Comparison of ENCODE assay signal across 9 cellular contexts in genomic region chr13:98653471-98653985, GRCh38.
DNase-seq lines count a peak whose midpoint lies in the region; ATAC-seq and TF ChIP-seq lines count a peak whose summit lies in the region.
"Had no signal": no experiment of that assay in that cellular context is flagged by ENCODE, and none has a peak within 500 bp of the region (broad histone marks: within the 10 kb centered on the region; RNA-seq: fewer than 3 reads in every experiment).

No MANE protein-coding gene starts in this region.

- H3K4me3 ChIP-seq in mesenchymal stem cell (ENCODE audit: insufficient read depth in 1 of 2, low read depth in 1 of 2, low read length in 2 of 2): no peak overlapping the region

- no peaks in the 10 kb centered on the region for H3K36me3 ChIP-seq in mesenchymal stem cell (ENCODE audit: control insufficient read depth in 1 of 2, insufficient read depth in 2 of 2, low read depth in 1 of 2, low read length in 2 of 2)

- H3K9me3 ChIP-seq in CD4-positive, alpha-beta T cell (ENCODE audit: control insufficient read depth, low read length): no peaks in the 10 kb centered on the region
- no peaks in the 10 kb centered on the region for H3K9me3 ChIP-seq in mesenchymal stem cell (ENCODE audit: control insufficient read depth, low read length)

- TF ChIP-seq CTCF in CD4-positive, alpha-beta T cell (IDR thresholded peaks at IDR 0.05): peak; percentile 94
- peak; percentile 93 for TF ChIP-seq CTCF in activated CD8-positive, alpha-beta T cell treated with anti-CD3 and anti-CD28 coated beads for 36 hours (IDR thresholded peaks at IDR 0.05)

- POLR2A ChIA-PET in CD4-positive, alpha-beta T cell (lab: Charles Lee): interaction anchor here (0.8 to 1.4 kb wide), 4 partner anchors 134 to 208 kb away, joined by 3 to 11 read pairs (median 4); no protein-coding TSS in a partner anchor
- POLR2A ChIA-PET in activated CD8-positive, alpha-beta T cell treated with anti-CD3 and anti-CD28 coated beads for 36 hours (lab: Charles Lee): interaction anchor here (0.7 to 0.9 kb wide), 2 partner anchors 89 to 152 kb away, joined by 3 read pairs; no protein-coding TSS in a partner anchor

- H2AFZ ChIP-seq in mesenchymal stem cell (ENCODE audit: low read depth, low read length): no peak overlapping the region

- no peak overlapping the region for H3K14ac ChIP-seq in mesenchymal stem cell (ENCODE audit: low read length in 2 of 2)

- no peaks in the 10 kb centered on the region for H3K27me3 ChIP-seq in CD4-positive, alpha-beta T cell (ENCODE audit: control insufficient read depth, insufficient read depth, low read length)
- peaks cover 0 to 4% of the 10 kb centered on the region in 2 experiments for H3K27me3 ChIP-seq in mesenchymal stem cell (ENCODE audit: control insufficient read depth in 1 of 2, insufficient read depth in 1 of 2, low read length in 2 of 2)

- 36% methylated on average over 9 of the region's 9 CpGs for WGBS in mesenchymal stem cell

- H3K79me1 ChIP-seq in mesenchymal stem cell (replicated peaks; ENCODE audit: low read length, poor library complexity, severe bottlenecking): no peaks in the 10 kb centered on the region

- intact Hi-C loops in CD4-positive, alpha-beta T cell (cut with DNase I, micrococcal nuclease): loop anchor here (1.0 kb wide), 1 partner anchor 208 kb away; no protein-coding TSS in a partner anchor
- intact Hi-C loops in activated CD8-positive, alpha-beta T cell treated with anti-CD3 and anti-CD28 coated beads for 36 hours (cut with micrococcal nuclease): loop anchor here (2.0 kb wide), 1 partner anchor 207 kb away; no protein-coding TSS in a partner anchor

- no peak overlapping the region for H3K27ac ChIP-seq in CD4-positive, alpha-beta T cell (ENCODE audit: low read depth, low read length)
- H3K27ac ChIP-seq in mesenchymal stem cell (ENCODE audit: low read length, poor library complexity, severe bottlenecking): no peak overlapping the region

- no peak overlapping the region for H4K91ac ChIP-seq in mesenchymal stem cell (ENCODE audit: low read length)

- H3K27ac Mint-ChIP-seq in CD4-positive, alpha-beta T cell: no peak overlapping the region
- H3K27ac Mint-ChIP-seq in activated CD8-positive, alpha-beta T cell treated with anti-CD3 and anti-CD28 coated beads for 36 hours: no peak overlapping the region
- H3K27ac Mint-ChIP-seq: T-helper 1 cell treated with Interleukin-12 subunit alpha and Interleukin-12 subunit beta and Interleukin-4 antibody, amounts not matched to agents 30 μg/mL and 1 μg/mL, for 36 hours had no signal

- H3K9me3 Mint-ChIP-seq in CD4-positive, alpha-beta T cell: no peaks in the 10 kb centered on the region
- no peaks in the 10 kb centered on the region for H3K9me3 Mint-ChIP-seq in activated CD8-positive, alpha-beta T cell treated with anti-CD3 and anti-CD28 coated beads for 36 hours
- H3K9me3 Mint-ChIP-seq: T-helper 1 cell treated with Interleukin-12 subunit alpha and Interleukin-12 subunit beta and Interleukin-4 antibody, amounts not matched to agents 30 μg/mL and 1 μg/mL, for 36 hours had no signal

- no peak overlapping the region for H2BK15ac ChIP-seq in mesenchymal stem cell (ENCODE audit: low read depth, poor library complexity, severe bottlenecking)

- no peaks in the 10 kb centered on the region for H3K36me3 Mint-ChIP-seq in CD4-positive, alpha-beta T cell (ENCODE audit: low read depth)
- H3K36me3 Mint-ChIP-seq in activated CD8-positive, alpha-beta T cell treated with anti-CD3 and anti-CD28 coated beads for 36 hours (ENCODE audit: low read depth): no peaks in the 10 kb centered on the region

- H2AK5ac ChIP-seq in mesenchymal stem cell (ENCODE audit: low read length, severe bottlenecking): no peak overlapping the region

- ATAC-seq in CD4-positive, alpha-beta T cell (ENCODE audit: poor library complexity): peak; percentile 97
- peak; percentile 82 for ATAC-seq in GM19324 (IDR thresholded peaks at IDR 0.05; ENCODE audit: low FRiP score, unreplicated experiment)
- peak; percentile 97 for ATAC-seq in HG03439 (IDR thresholded peaks at IDR 0.05; ENCODE audit: unreplicated experiment)
- peak; percentile 99 for ATAC-seq in activated CD8-positive, alpha-beta T cell treated with anti-CD3 and anti-CD28 coated beads for 36 hours

- no peak overlapping the region for H2BK5ac ChIP-seq in mesenchymal stem cell (ENCODE audit: low read depth, low read length, poor library complexity, severe bottlenecking)

- H3K4me1 ChIP-seq in mesenchymal stem cell (ENCODE audit: control insufficient read depth, insufficient read depth, low read depth, low read length): peaks cover 1% of the 10 kb centered on the region

- DNase-seq in CD4-positive, alpha-beta T cell: peak; percentile 52 to 72 (median 65)
- DNase-seq in NCI-H69 (lab: John Stamatoyannopoulos, UW): peak; percentile 92
- DNase-seq in activated CD8-positive, alpha-beta T cell treated with anti-CD3 and anti-CD28 coated beads for 36 hours: peak; percentile 88
- DNase-seq in effector CD8-positive, alpha-beta T cell (lab: John Stamatoyannopoulos, UW): peak; percentile 46
- peak; percentile 77 for DNase-seq in mesenchymal stem cell
- peak; percentile 31 to 44 for DNase-seq in stimulated activated CD8-positive, alpha-beta memory T cell treated with anti-CD3 and anti-CD28 coated beads, Interleukin-15, amount 100 ng/mL, for 4 hours (ENCODE audit: low read depth in 2 of 2)

- no peak overlapping the region for H3K18ac ChIP-seq in mesenchymal stem cell (ENCODE audit: low read depth in 1 of 2, low read length in 2 of 2)

- peak overlapping the region; percentile 9 for H3K4me3 Mint-ChIP-seq in CD4-positive, alpha-beta T cell
- no peak overlapping the region for H3K4me3 Mint-ChIP-seq in activated CD8-positive, alpha-beta T cell treated with anti-CD3 and anti-CD28 coated beads for 36 hours
- H3K4me3 Mint-ChIP-seq: T-helper 1 cell treated with Interleukin-12 subunit alpha and Interleukin-12 subunit beta and Interleukin-4 antibody, amounts not matched to agents 30 μg/mL and 1 μg/mL, for 36 hours had no signal

- H3K23ac ChIP-seq in mesenchymal stem cell (ENCODE audit: low read length in 2 of 2): no peak overlapping the region

- peaks cover 9% of the 10 kb centered on the region for H3K4me1 Mint-ChIP-seq in CD4-positive, alpha-beta T cell (ENCODE audit: low read depth)
- H3K4me1 Mint-ChIP-seq in activated CD8-positive, alpha-beta T cell treated with anti-CD3 and anti-CD28 coated beads for 36 hours (ENCODE audit: low read depth): peaks cover 4% of the 10 kb centered on the region

- no peak overlapping the region for H4K8ac ChIP-seq in mesenchymal stem cell (ENCODE audit: low read length)

- H3K4me2 ChIP-seq in mesenchymal stem cell (ENCODE audit: low read length, poor library complexity, severe bottlenecking): no peak overlapping the region

- CTCF ChIA-PET in CD4-positive, alpha-beta T cell (lab: Charles Lee): interaction anchor here (0.6 to 4.0 kb wide), 23 partner anchors 9 to 211 kb away, joined by 3 to 49 read pairs (median 5); no protein-coding TSS in a partner anchor
- CTCF ChIA-PET in activated CD8-positive, alpha-beta T cell treated with anti-CD3 and anti-CD28 coated beads for 36 hours (lab: Charles Lee): interaction anchor here (0.5 to 9.8 kb wide), 64 partner anchors 8 to 309 kb away, joined by 3 to 160 read pairs (median 6); partner anchors contain the start of gene STK24

- H3K27me3 Mint-ChIP-seq in CD4-positive, alpha-beta T cell: no peaks in the 10 kb centered on the region
- peaks cover 2% of the 10 kb centered on the region for H3K27me3 Mint-ChIP-seq in activated CD8-positive, alpha-beta T cell treated with anti-CD3 and anti-CD28 coated beads for 36 hours

- H2BK120ac ChIP-seq in mesenchymal stem cell (ENCODE audit: low read depth, low read length): no peak overlapping the region

- no peak overlapping the region for H3K9ac ChIP-seq in mesenchymal stem cell (ENCODE audit: low read length)

- H2BK12ac ChIP-seq in mesenchymal stem cell (ENCODE audit: low read length in 2 of 2): no peak overlapping the region

- H3K4ac ChIP-seq in mesenchymal stem cell (ENCODE audit: low read depth in 1 of 2, low read length in 2 of 2): no peak overlapping the region

Comparison
In these comparisons a context has a peak if more than half of its experiments do, and no peak if none do; other contexts are left out.
1. DNase-seq: peak in every context shown above with its lines; median percentile 92 in NCI-H69; 88 in activated CD8-positive, alpha-beta T cell treated with anti-CD3 and anti-CD28 coated beads for 36 hours; 77 in mesenchymal stem cell; 65 in CD4-positive, alpha-beta T cell; 46 in effector CD8-positive, alpha-beta T cell; 38 in stimulated activated CD8-positive, alpha-beta memory T cell treated with anti-CD3 and anti-CD28 coated beads, Interleukin-15, amount 100 ng/mL, for 4 hours.